ENCODE assay signal across 1 cellular context in the genomic region with DNA sequence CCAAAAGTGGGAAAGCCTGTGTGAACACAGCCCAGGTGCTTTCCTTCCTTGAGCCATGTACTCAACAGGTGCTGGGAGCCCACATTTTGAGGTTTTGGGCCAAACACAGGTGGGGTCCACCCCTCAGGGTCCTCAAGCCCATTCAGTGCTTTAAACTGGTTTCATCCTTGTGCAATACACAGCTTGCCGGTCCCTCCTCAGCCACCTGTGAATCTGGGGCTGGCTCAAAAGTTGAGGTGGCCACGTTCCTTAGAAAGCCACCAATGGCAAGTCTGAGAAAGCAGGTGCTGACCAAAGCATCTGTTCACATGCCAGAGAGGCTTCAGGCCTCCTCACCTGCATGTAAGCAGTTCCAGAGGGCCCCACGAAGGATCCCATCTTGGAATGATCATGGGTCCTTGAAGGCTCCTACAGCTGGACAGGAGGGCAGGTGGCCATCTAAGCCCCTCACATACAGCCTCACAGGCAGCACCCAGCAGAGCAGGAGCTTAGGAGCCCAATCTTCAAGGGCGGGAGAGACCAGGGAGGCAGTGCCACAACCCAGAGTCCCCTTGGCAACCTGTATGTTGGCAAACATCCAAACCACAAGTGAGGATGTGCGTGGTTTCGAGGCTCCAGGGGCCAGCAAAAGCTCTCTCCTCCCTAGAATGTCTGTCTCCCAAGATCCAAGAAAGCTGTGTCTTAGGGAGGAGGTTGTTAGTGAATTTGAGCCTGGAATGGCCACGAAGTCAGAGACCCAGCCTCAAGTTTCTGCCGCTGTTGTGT.
TF ChIP-seq lines count a peak whose summit lies in the region.

No MANE protein-coding gene starts in this region.

TF ChIP-seq in HEK293, 187 proteins besides CTCF, POLR2A, EP300 and RAD21:
- 0 out of 2 replicates have a peak, but pooled peaks have one; percentile 20 for TF ChIP-seq PRDM4 (tag by site-specific recombination; IDR thresholded peaks at IDR 0.05)
